Comparison of ENCODE assay signal across 8 cellular contexts in genomic region chr3:143974181-143974876, GRCh38. TPM values are rescaled to one million over a fixed set of nuclear protein-coding genes. Genes with fewer than 3 reads are reported as not detected.
DNase-seq lines count a peak whose midpoint lies in the region; ATAC-seq and TF ChIP-seq lines count a peak whose summit lies in the region.

No MANE protein-coding gene starts in this region.

- no peak for ATAC-seq in body of pancreas

- no peak for TF ChIP-seq POLR2A in body of pancreas (IDR thresholded peaks at IDR 0.05)

- 16 to 24% methylated on average over 5 of the region's 5 CpGs for WGBS in body of pancreas, 2 donors

- peak overlapping the region; percentile 87 to 100 (median 97) for H3K4me3 Mint-ChIP-seq in CD8-positive, alpha-beta memory T cell

- H3K36me3 ChIP-seq in CD8-positive, alpha-beta memory T cell (ENCODE audit: insufficient read depth, low read length) = no peaks in the 10 kb centered on the region
- H3K36me3 ChIP-seq in effector memory CD4-positive, alpha-beta T cell (ENCODE audit: control insufficient read depth, insufficient read depth, low read length) = no peaks in the 10 kb centered on the region
- H3K36me3 ChIP-seq in neutrophil (no peaks in the 10 kb centered on the region), BE2C (no peaks in the 10 kb centered on the region), body of pancreas (replicated peaks in 1 of 2; ENCODE audit: insufficient read depth in 1 of 2, low read depth in 2 of 2) (no peaks in the 10 kb centered on the region)

- H3K4me1 ChIP-seq in CD8-positive, alpha-beta memory T cell (ENCODE audit: insufficient read depth, low read length) = peaks cover 45% of the 10 kb centered on the region
- H3K4me1 ChIP-seq in effector memory CD4-positive, alpha-beta T cell (ENCODE audit: control insufficient read depth, insufficient read depth, low read length, poor library complexity, severe bottlenecking) = peaks cover 4% of the 10 kb centered on the region
- H3K4me1 ChIP-seq in neutrophil (ENCODE audit: control insufficient read depth in 1 of 2, insufficient read depth in 1 of 2, low read depth in 1 of 2, low read length in 1 of 2) (peaks cover 57 to 61% of the 10 kb centered on the region in 2 experiments), BE2C (no peaks in the 10 kb centered on the region), body of pancreas (peaks cover 31% of the 10 kb centered on the region)

- peak overlapping the region; percentile 81 for H3K27ac ChIP-seq in CD8-positive, alpha-beta memory T cell (ENCODE audit: low read depth, low read length)
- H3K27ac ChIP-seq in effector memory CD4-positive, alpha-beta T cell (ENCODE audit: insufficient read depth, low read length, poor library complexity, severe bottlenecking) = no peak overlapping the region
- H3K27ac ChIP-seq in neutrophil = peak overlapping the region; percentile 96
- H3K27ac ChIP-seq in body of pancreas = peak overlapping the region in 1 of 4 donors; percentile 99

- POLR2A ChIA-PET in CD8-positive, alpha-beta memory T cell (lab: Charles Lee) = no interaction called here

- TF ChIP-seq CTCF in neutrophil (IDR thresholded peaks at IDR 0.05) (no peak), BE2C (IDR thresholded peaks at IDR 0.05; ENCODE audit: low read depth, low read length) (no peak), body of pancreas (IDR thresholded peaks at IDR 0.05) (no peak)

- DNase-seq in CD8-positive, alpha-beta memory T cell = no peak
- DNase-seq in NCI-H69 (lab: John Stamatoyannopoulos, UW) (peak; percentile 5), BE2C (no peak), NCI-H1436 (lab: John Stamatoyannopoulos, UW) (no peak), body of pancreas (no peak), CD1c-positive myeloid dendritic cell (ENCODE audit: extremely low spot score) (no peak)
- no peak for DNase-seq in effector memory CD4-positive, alpha-beta T cell

- no peaks in the 10 kb centered on the region for H3K27me3 ChIP-seq in CD8-positive, alpha-beta memory T cell (ENCODE audit: insufficient read depth, low read length, poor library complexity, severe bottlenecking)
- no peaks in the 10 kb centered on the region for H3K27me3 ChIP-seq in effector memory CD4-positive, alpha-beta T cell (replicated peaks; ENCODE audit: control insufficient read depth, insufficient read depth, low read length, poor library complexity, severe bottlenecking)
- H3K27me3 ChIP-seq in neutrophil (no peaks in the 10 kb centered on the region), BE2C (peaks cover 41% of the 10 kb centered on the region), body of pancreas (no peaks in the 10 kb centered on the region)

- peaks cover 0 to 7% of the 10 kb centered on the region in 2 donors for H3K27me3 Mint-ChIP-seq in CD8-positive, alpha-beta memory T cell

- CTCF ChIA-PET in CD8-positive, alpha-beta memory T cell (lab: Charles Lee) = interaction anchor here (1.0 to 1.7 kb wide), 2 partner anchors 10 to 199 kb away, joined by 3 to 6 read pairs; no protein-coding TSS in a partner anchor

- peak overlapping the region; percentile 24 for H3K4me3 ChIP-seq in CD8-positive, alpha-beta memory T cell (ENCODE audit: low read length)
- H3K4me3 ChIP-seq in effector memory CD4-positive, alpha-beta T cell (ENCODE audit: insufficient read depth, low read depth, low read length, poor library complexity, severe bottlenecking) = peak overlapping the region; percentile 92
- H3K4me3 ChIP-seq in neutrophil (ENCODE audit: low read depth in 1 of 2, low read length in 1 of 2) = peak overlapping the region; percentile 92 to 98
- no peak overlapping the region for H3K4me3 ChIP-seq in BE2C (ENCODE audit: low read depth, low read length)
- no peak overlapping the region for H3K4me3 ChIP-seq in body of pancreas

- peaks cover 48 to 63% (median 63%) of the 10 kb centered on the region in 3 donors for H3K4me1 Mint-ChIP-seq in CD8-positive, alpha-beta memory T cell

- H3K9me3 Mint-ChIP-seq in CD8-positive, alpha-beta memory T cell = no peaks in the 10 kb centered on the region

- peak overlapping the region in 7 of 8 donors; percentile 24 to 99 (median 97) for H3K27ac Mint-ChIP-seq in CD8-positive, alpha-beta memory T cell

- no peaks in the 10 kb centered on the region for H3K9me3 ChIP-seq in CD8-positive, alpha-beta memory T cell (ENCODE audit: low read length)
- no peaks in the 10 kb centered on the region for H3K9me3 ChIP-seq in effector memory CD4-positive, alpha-beta T cell (ENCODE audit: control insufficient read depth, low read length)
- H3K9me3 ChIP-seq in neutrophil (no peaks in the 10 kb centered on the region), BE2C (no peaks in the 10 kb centered on the region), body of pancreas (no peaks in the 10 kb centered on the region)

- H3K36me3 Mint-ChIP-seq in CD8-positive, alpha-beta memory T cell = peaks cover 0 to 21% (median 0%) of the 10 kb centered on the region in 3 donors

- intact Hi-C loops in body of pancreas (cut with DNase I) = no loop called here

RNA-seq across cellular contexts. Expression of gene DIPK2A, which starts 2.7 kb away (rescaled TPM):
- total RNA-seq in CD8-positive, alpha-beta memory T cell = 10 to 100 TPM in 1 of 2 experiments, 1 to 10 TPM in 1; 8.1 to 10.7 TPM
- 9.0 TPM for polyA plus RNA-seq in CD8-positive, alpha-beta memory T cell
- polyA plus RNA-seq in BE2C (2012; ENCODE audit: insufficient read depth, insufficient read length, low read depth) = 0.42 TPM
- 10 to 100 TPM in 1 of 2 donors, 1 to 10 TPM in 1; 9.2 to 13.2 TPM for total RNA-seq in body of pancreas

Comparison
In these comparisons a context has a peak if more than half of its experiments do, and no peak if none do; other contexts are left out.
1. H3K4me3 ChIP-seq: peak in CD8-positive, alpha-beta memory T cell (single experiment), effector memory CD4-positive, alpha-beta T cell (single experiment) and neutrophil (2 of 2); none in BE2C (single experiment) and body of pancreas (0 of 2).